Comparison of ENCODE assay signal across 27 cellular contexts in genomic region chr17:37338847-37339246, GRCh38. TPM values are rescaled to one million over a fixed set of nuclear protein-coding genes. Genes with fewer than 3 reads are reported as not detected.
DNase-seq lines count a peak whose midpoint lies in the region; ATAC-seq and TF ChIP-seq lines count a peak whose summit lies in the region.
"Had no signal": no experiment of that assay in that cellular context is flagged by ENCODE, and none has a peak within 500 bp of the region (broad histone marks: within the 10 kb centered on the region; RNA-seq: fewer than 3 reads in every experiment).

No MANE protein-coding gene starts in this region.

- H3K4me3 ChIP-seq in mammary epithelial cell (replicated peaks in 1 of 3; ENCODE audit: insufficient read depth in 1 of 3, low read depth in 2 of 3, low read length in 3 of 3) (no peak overlapping the region), NB4 (ENCODE audit: low read depth, low read length) (no peak overlapping the region)
- H3K4me3 ChIP-seq: GM23248, PC-9, SJSA1 had no signal

- H4K20me1 ChIP-seq in mammary epithelial cell (ENCODE audit: insufficient read depth, low read length) = no peaks in the 10 kb centered on the region

- H3K4me2 ChIP-seq in mammary epithelial cell (ENCODE audit: insufficient read depth, low read depth, low read length) = no peak overlapping the region
- H3K4me2 ChIP-seq: PC-9 had no signal

- DNase-seq in MCF 10A (ENCODE audit: unreplicated experiment) (no peak), mammary epithelial cell (no peak), NB4 (ENCODE audit: low read depth) (peak; percentile 30), WTC11 (ENCODE audit: low spot score) (no peak), nephron progenitor cell (no peak), T1000 (lab: John Stamatoyannopoulos, UW) (no peak), HUDEP-2 (lab: John Stamatoyannopoulos, UW; ENCODE audit: unreplicated experiment in 76 of 76) (no peak)
- DNase-seq in stimulated activated naive CD4-positive, alpha-beta T cell (lab: John Stamatoyannopoulos, UW) = no peak
- DNase-seq: 8988T, ACHN, BE2C, Calu3, DMS153, DND-41, GM23248, H7, NCI-H1092, NCI-H1436, NCI-H187, NCI-H2171 treated with DMSO at 0.1 percent for 48 hours, NCI-H345, NCI-H524, NCI-H774, PC-9, Right ventricle myocardium superior had no signal

- H3K4me3 Mint-ChIP-seq in MCF 10A (ENCODE audit: unreplicated experiment) (no peak overlapping the region), WTC11 (no peak overlapping the region), nephron progenitor cell (no peak overlapping the region)

- no CpG with 5 or more reads among the region's 3 CpGs for WGBS in mammary epithelial cell (ENCODE audit: low coverage, missing lambda C conversion rate)

- no peak overlapping the region for H3K9ac ChIP-seq in mammary epithelial cell (ENCODE audit: insufficient read depth, low read length)
- H3K9ac ChIP-seq: GM23248 had no signal

- peak overlapping the region; percentile 3 for H3K27ac Mint-ChIP-seq in MCF 10A (ENCODE audit: low read depth, unreplicated experiment)
- peak overlapping the region; percentile 21 for H3K27ac Mint-ChIP-seq in WTC11
- H3K27ac Mint-ChIP-seq in nephron progenitor cell = peak overlapping the region; percentile 87

- H3K4me1 ChIP-seq in mammary epithelial cell (ENCODE audit: insufficient read depth, low read length) = no peaks in the 10 kb centered on the region
- H3K4me1 ChIP-seq: BE2C, SJSA1 had no signal

- H3K36me3 Mint-ChIP-seq in MCF 10A (ENCODE audit: insufficient read depth, unreplicated experiment) = peaks cover 50% of the 10 kb centered on the region
- peaks cover 25% of the 10 kb centered on the region for H3K36me3 Mint-ChIP-seq in WTC11
- H3K36me3 Mint-ChIP-seq in nephron progenitor cell (ENCODE audit: low read depth) = peaks cover 59% of the 10 kb centered on the region

- H3K27me3 Mint-ChIP-seq in MCF 10A (ENCODE audit: insufficient read depth, unreplicated experiment) (no peaks in the 10 kb centered on the region), WTC11 (ENCODE audit: low read depth) (no peaks in the 10 kb centered on the region), nephron progenitor cell (ENCODE audit: low read depth, poor library complexity) (peaks cover 4% of the 10 kb centered on the region)

- TF ChIP-seq CTCF in MCF 10A (IDR thresholded peaks at IDR 0.05; ENCODE audit: unreplicated experiment) = no peak
- TF ChIP-seq CTCF in mammary epithelial cell (conservative IDR thresholded peaks at IDR 0.05 in 1 of 2, IDR thresholded peaks at IDR 0.05 in 1 of 2; ENCODE audit: extremely low read depth in 1 of 2, insufficient read depth in 1 of 2, low read depth in 1 of 2, low read length in 2 of 2) = no peak
- TF ChIP-seq CTCF in NB4 (IDR thresholded peaks at IDR 0.05; ENCODE audit: low read depth, low read length) = no peak
- no peak for TF ChIP-seq CTCF in WTC11 (IDR thresholded peaks at IDR 0.05)
- TF ChIP-seq CTCF in nephron progenitor cell (IDR thresholded peaks at IDR 0.05) = no peak

- no peaks in the 10 kb centered on the region for H3K27me3 ChIP-seq in mammary epithelial cell (ENCODE audit: insufficient read depth, low read length)
- H3K27me3 ChIP-seq: BE2C, SJSA1 had no signal

- in situ Hi-C loops in mammary epithelial cell (cut with MboI; ENCODE audit: low sequenced_read_pairs in 2 of 2) = no loop called here

- H3K4me1 Mint-ChIP-seq in MCF 10A (ENCODE audit: insufficient read depth, unreplicated experiment) = no peaks in the 10 kb centered on the region
- H3K4me1 Mint-ChIP-seq in WTC11 = peaks cover 23% of the 10 kb centered on the region
- H3K4me1 Mint-ChIP-seq in nephron progenitor cell = peaks cover 10% of the 10 kb centered on the region

- CTCF ChIA-PET in MCF 10A (lab: Yijun Ruan, JAX) (no interaction called here), mammary epithelial cell (lab: Charles Lee; ENCODE audit: low non-redundant PET) (no interaction called here), WTC11 (lab: Charles Lee) (interaction anchor here (1.9 kb wide), 1 partner anchor 35 kb away, joined by 6 read pairs; no protein-coding TSS in a partner anchor)

- peaks cover 22% of the 10 kb centered on the region for H3K36me3 ChIP-seq in mammary epithelial cell (ENCODE audit: insufficient read depth, low read length)

- ATAC-seq in WTC11 = no peak

- no peaks in the 10 kb centered on the region for H3K9me3 Mint-ChIP-seq in MCF 10A (ENCODE audit: unreplicated experiment)
- no peaks in the 10 kb centered on the region for H3K9me3 Mint-ChIP-seq in WTC11
- no peaks in the 10 kb centered on the region for H3K9me3 Mint-ChIP-seq in nephron progenitor cell

- TF ChIP-seq POLR2A in NB4 (IDR thresholded peaks at IDR 0.05; ENCODE audit: extremely low read depth, insufficient read length) = no peak

- H3K9me3 ChIP-seq in mammary epithelial cell (replicated peaks; ENCODE audit: insufficient read depth, low read length) = no peaks in the 10 kb centered on the region
- H3K9me3 ChIP-seq: BE2C, SJSA1 had no signal

- no peak overlapping the region for H3K27ac ChIP-seq in mammary epithelial cell (ENCODE audit: insufficient read depth, low read depth, low read length)
- H3K27ac ChIP-seq: GM23248, PC-9, SJSA1 had no signal

- intact Hi-C loops in MCF 10A (cut with micrococcal nuclease) = no loop called here
- intact Hi-C loops in mammary epithelial cell (cut with micrococcal nuclease) = no loop called here

- POLR2A ChIA-PET in MCF 10A (lab: Yijun Ruan, JAX) = interaction anchor here (1.6 kb wide), 1 partner anchor 20 kb away, joined by 5 read pairs; no protein-coding TSS in a partner anchor
- POLR2A ChIA-PET in WTC11 (lab: Charles Lee) = no interaction called here

- no TSS peak for BruUV-seq in MCF 10A (replicated peaks; lab: Mats Ljungman, UMichigan)
- BruUV-seq in mammary epithelial cell (replicated peaks; lab: Mats Ljungman, UMichigan) = no TSS peak

- H3K79me2 ChIP-seq in mammary epithelial cell (ENCODE audit: insufficient read depth, low read length) = peaks cover 92% of the 10 kb centered on the region

- dilution Hi-C loops in mammary epithelial cell (cut with HindIII; ENCODE audit: low sequenced_read_pairs) = no loop called here

- no peak overlapping the region for H2AFZ ChIP-seq in mammary epithelial cell (ENCODE audit: low read depth, low read length)
- H2AFZ ChIP-seq: GM23248, PC-9 had no signal

TF ChIP-seq in WTC11, 78 proteins besides CTCF, POLR2A, EP300 and RAD21 (continues in another document):
- TF ChIP-seq RORB (CRISPR knock-in tag; IDR thresholded peaks at IDR 0.05) (no peak), EMX1 (CRISPR knock-in tag; IDR thresholded peaks at IDR 0.05) (no peak), CREM (CRISPR knock-in tag; IDR thresholded peaks at IDR 0.05) (no peak), NFYB (CRISPR knock-in tag; conservative IDR thresholded peaks at IDR 0.05; ENCODE audit: low read depth) (no peak), FOXJ3 (CRISPR knock-in tag; IDR thresholded peaks at IDR 0.05; ENCODE audit: borderline replicate concordance) (no peak), ETV6 (CRISPR knock-in tag; IDR thresholded peaks at IDR 0.05) (no peak), AFF4 (CRISPR knock-in tag; IDR thresholded peaks at IDR 0.05; ENCODE audit: borderline replicate concordance) (no peak)
- TF ChIP-seq, protein P1, sequence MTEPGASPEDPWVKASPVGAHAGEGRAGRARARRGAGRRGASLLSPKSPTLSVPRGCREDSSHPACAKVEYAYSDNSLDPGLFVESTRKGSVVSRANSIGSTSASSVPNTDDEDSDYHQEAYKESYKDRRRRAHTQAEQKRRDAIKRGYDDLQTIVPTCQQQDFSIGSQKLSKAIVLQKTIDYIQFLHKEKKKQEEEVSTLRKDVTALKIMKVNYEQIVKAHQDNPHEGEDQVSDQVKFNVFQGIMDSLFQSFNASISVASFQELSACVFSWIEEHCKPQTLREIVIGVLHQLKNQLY (CRISPR knock-in tag; IDR thresholded peaks at IDR 0.05) = no peak
- TF ChIP-seq, protein P2, sequence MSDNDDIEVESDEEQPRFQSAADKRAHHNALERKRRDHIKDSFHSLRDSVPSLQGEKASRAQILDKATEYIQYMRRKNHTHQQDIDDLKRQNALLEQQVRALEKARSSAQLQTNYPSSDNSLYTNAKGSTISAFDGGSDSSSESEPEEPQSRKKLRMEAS (CRISPR knock-in tag; IDR thresholded peaks at IDR 0.05) = no peak

RNA-seq across cellular contexts. Expression of gene C17orf78, which starts 36.9 kb away (rescaled TPM):
- total RNA-seq in MCF 10A (2022) (not detected in 2 replicates), mammary epithelial cell (not detected), WTC11 (2021) (not detected in 3 replicates)
- not detected for polyA plus RNA-seq in mammary epithelial cell
- not detected for polyA minus RNA-seq in mammary epithelial cell
- total RNA-seq: Calu3, GM23248, H7, PC-9, Right ventricle myocardium superior, RPMI7951, SJSA1 had no signal
- polyA plus RNA-seq: GM23248 had no signal

Comparison
In these comparisons a context has a peak if more than half of its experiments do, and no peak if none do; other contexts are left out.
1. H3K27ac Mint-ChIP-seq: peak in every context shown above with its lines; median percentile 87 in nephron progenitor cell; 21 in WTC11; 3 in MCF 10A.